In the genomic region with DNA sequence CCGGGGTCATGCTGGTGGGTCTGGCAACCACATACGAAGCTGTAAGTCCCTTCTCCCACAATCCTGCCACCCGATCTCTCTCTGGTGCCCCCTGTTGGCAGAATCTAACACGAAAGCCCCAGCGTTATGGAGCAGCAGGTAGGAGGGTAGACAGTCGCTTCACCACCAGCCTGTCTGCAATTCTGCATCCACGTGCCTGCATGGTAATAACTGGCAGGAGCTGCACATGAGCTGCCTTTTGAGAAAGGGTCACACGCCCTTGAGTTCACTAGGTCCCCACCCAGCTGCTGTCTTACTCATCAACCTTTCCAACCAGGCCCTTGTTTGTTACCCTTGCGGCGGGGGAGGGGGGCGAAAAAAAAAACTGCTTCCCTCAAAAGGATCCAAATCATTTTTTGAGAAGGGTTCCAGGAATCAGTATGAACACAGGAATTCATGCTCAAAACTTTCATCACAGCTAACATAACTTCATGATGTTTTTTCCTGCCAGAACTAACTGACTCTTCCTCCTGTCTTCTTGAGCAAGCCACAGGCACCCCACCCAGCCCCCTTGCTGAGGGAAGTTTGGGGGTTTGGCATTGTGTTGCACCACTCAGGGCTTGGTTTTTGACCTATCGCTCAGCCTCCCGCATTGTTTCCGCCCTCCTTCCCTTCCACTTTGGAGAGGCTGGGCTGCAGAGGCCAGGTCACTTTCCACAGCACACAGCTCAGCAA, we compare ENCODE assay signal across 8 cellular contexts.
DNase-seq lines count a peak whose midpoint lies in the region; ATAC-seq and TF ChIP-seq lines count a peak whose summit lies in the region.

No MANE protein-coding gene starts in this region.

- ATAC-seq in HG03108 (IDR thresholded peaks at IDR 0.05; ENCODE audit: unreplicated experiment) (no peak), GM19455 (IDR thresholded peaks at IDR 0.05; ENCODE audit: unreplicated experiment) (no peak)

- H3K27me3 ChIP-seq in muscle layer of duodenum (ENCODE audit: low read depth, low read length): no peaks in the 10 kb centered on the region
- H3K27me3 ChIP-seq in stomach smooth muscle (ENCODE audit: control insufficient read depth in 1 of 2, insufficient read depth in 2 of 2, low read length in 2 of 2): no peaks in the 10 kb centered on the region

- peak; percentile 74 for DNase-seq in GM12865 (ENCODE audit: low read depth)
- peak in 53 of 76 experiments; percentile 2 to 65 (median 30) for DNase-seq in HUDEP-2 (lab: John Stamatoyannopoulos, UW; ENCODE audit: unreplicated experiment in 76 of 76)
- peak; percentile 3 to 41 for DNase-seq in activated CD4-positive, alpha-beta T cell treated with anti-CD3 and anti-CD28 coated beads for 4 hours
- DNase-seq in epithelial cell of esophagus (ENCODE audit: low read depth): no peak

- H3K9me3 ChIP-seq in muscle layer of duodenum (ENCODE audit: control insufficient read depth in 1 of 2, low read length in 2 of 2) (no peaks in the 10 kb centered on the region), stomach smooth muscle (ENCODE audit: control insufficient read depth in 2 of 2, low read length in 2 of 2) (no peaks in the 10 kb centered on the region)

- H3K4me3 ChIP-seq in GM12865 (ENCODE audit: low read depth, low read length): no peak overlapping the region
- no peak overlapping the region for H3K4me3 ChIP-seq in epithelial cell of esophagus (ENCODE audit: low read length)
- H3K4me3 ChIP-seq in muscle layer of duodenum (ENCODE audit: low read depth in 1 of 2, low read length in 2 of 2): peak overlapping the region; percentile 2 to 33
- no peak overlapping the region for H3K4me3 ChIP-seq in stomach smooth muscle (ENCODE audit: low read length in 2 of 2)

- H3K9ac ChIP-seq in stomach smooth muscle (ENCODE audit: low read length in 2 of 2): no peak overlapping the region

- H3K4me1 ChIP-seq in muscle layer of duodenum (ENCODE audit: control insufficient read depth in 1 of 2, insufficient read depth in 2 of 2, low read length in 2 of 2) (peaks cover 0 to 22% of the 10 kb centered on the region in 2 donors), stomach smooth muscle (ENCODE audit: control insufficient read depth, insufficient read depth, low read length) (peaks cover 12% of the 10 kb centered on the region)

- peak; percentile 64 for TF ChIP-seq CTCF in GM12865 (IDR thresholded peaks at IDR 0.05; ENCODE audit: insufficient read depth, low read depth, low read length, missing control alignments)
- TF ChIP-seq CTCF in epithelial cell of esophagus (IDR thresholded peaks at IDR 0.05; ENCODE audit: insufficient read depth, low read depth, low read length, missing control alignments): peak; percentile 18

- H3K36me3 ChIP-seq in muscle layer of duodenum (ENCODE audit: control insufficient read depth in 1 of 2, insufficient read depth in 2 of 2, low read length in 2 of 2) (no peaks in the 10 kb centered on the region), stomach smooth muscle (ENCODE audit: control insufficient read depth in 2 of 2, insufficient read depth in 2 of 2, low read length in 2 of 2) (no peaks in the 10 kb centered on the region)

- peak overlapping the region; percentile 54 for H3K27ac ChIP-seq in muscle layer of duodenum (ENCODE audit: low read length)
- H3K27ac ChIP-seq in stomach smooth muscle (ENCODE audit: low read length): peak overlapping the region; percentile 41

Comparison
In these comparisons a context has a peak if more than half of its experiments do, and no peak if none do; other contexts are left out.
1. H3K4me3 ChIP-seq: peak in muscle layer of duodenum (2 of 2); none in GM12865 (single experiment), epithelial cell of esophagus (single experiment) and stomach smooth muscle (0 of 2).